2 cellular contexts compared by ENCODE assay signal in genomic region chr15:87698467-87698866, GRCh38.
DNase-seq lines count a peak whose midpoint lies in the region; ATAC-seq, FAIRE-seq and TF ChIP-seq lines count a peak whose summit lies in the region.
"Not testable (repeated sequence)": the region's sequence is repeated elsewhere in the genome, so short reads cannot be mapped to it uniquely, and the experiment has no call there.

No MANE protein-coding gene starts in this region.

- not testable (repeated sequence) for DNase-seq in K562 (ENCODE audit: extremely low read depth in 1 of 4, low spot score in 3 of 4)

- not testable (repeated sequence) for H3K4me1 ChIP-seq in HEK293 (ENCODE audit: control insufficient read depth, insufficient read depth, low read length); K562 (replicated peaks in 1 of 2; ENCODE audit: control insufficient read depth in 2 of 2, insufficient read depth in 2 of 2, low read length in 2 of 2)

- H3K9me3 ChIP-seq in HEK293 (ENCODE audit: control insufficient read depth, insufficient read depth, low read depth, low read length); K562 (replicated peaks; ENCODE audit: control insufficient read depth, insufficient read depth, low read depth, low read length): not testable (repeated sequence)

- in situ Hi-C loops in K562 (cut with MboI): not testable (repeated sequence)

- not testable (repeated sequence) for H2AFZ ChIP-seq in K562 (ENCODE audit: low read depth, low read length)

- ATAC-seq in K562: not testable (repeated sequence)

- not testable (repeated sequence) for H3K27me3 ChIP-seq in K562 (ENCODE audit: control insufficient read depth in 2 of 2, insufficient read depth in 2 of 2, low read length in 2 of 2)

- not testable (repeated sequence) for FAIRE-seq in K562 (lab: Jason Lieb, UNC)

- not testable (repeated sequence) for H3K4me2 ChIP-seq in K562 (ENCODE audit: insufficient read depth, low read length)

- CTCF ChIA-PET in HEK293 (lab: Yijun Ruan, JAX); K562 (lab: Yijun Ruan, JAX; ENCODE audit: low intra/inter-chr PET ratio): not testable (repeated sequence)

- TF ChIP-seq POLR2A in K562 (conservative IDR thresholded peaks at IDR 0.05): not testable (repeated sequence)

- TF ChIP-seq CTCF in HEK293 (tag by site-specific recombination; IDR thresholded peaks at IDR 0.05); K562 (IDR thresholded peaks at IDR 0.05 in 2 of 3, conservative IDR thresholded peaks at IDR 0.05 in 1 of 3; ENCODE audit: insufficient read depth in 2 of 3, low read depth in 1 of 3, low read length in 3 of 3): not testable (repeated sequence)

- 60% methylated on average over 2 of the region's 2 CpGs for WGBS in K562 (ENCODE audit: insufficient coverage, low coverage, missing lambda C conversion rate)

- intact Hi-C loops in K562 (cut with micrococcal nuclease): not testable (repeated sequence)

- H3K27ac ChIP-seq in HEK293 (ENCODE audit: extremely low read depth, low read depth, low read length); K562 (ENCODE audit: extremely low read depth, low read depth, low read length): not testable (repeated sequence)

- BruUV-seq in K562 (replicated peaks; lab: Mats Ljungman, UMichigan): not testable (repeated sequence)

- H4K20me1 ChIP-seq in K562 (replicated peaks; ENCODE audit: control insufficient read depth, insufficient read depth, low read length): not testable (repeated sequence)

- POLR2A ChIA-PET in HEK293 (lab: Yijun Ruan, JAX): not testable (repeated sequence)
- POLR2A ChIA-PET in K562 (lab: Yijun Ruan, JAX): interaction anchor here (0.8 to 1.8 kb wide), 2 partner anchors 12 to 1947 kb away, joined by 3 to 6 read pairs; no protein-coding TSS in a partner anchor

- not testable (repeated sequence) for H3K4me3 ChIP-seq in HEK293 (ENCODE audit: low read depth, low read length); K562

- not testable (repeated sequence) for H3K36me3 ChIP-seq in HEK293 (ENCODE audit: control insufficient read depth in 2 of 2, insufficient read depth in 1 of 2, low read length in 2 of 2)
- H3K36me3 ChIP-seq in K562 (ENCODE audit: control insufficient read depth, insufficient read depth, low read length): peaks cover 40% of the 10 kb centered on the region

- not testable (repeated sequence) for TF ChIP-seq EP300 in K562 (IDR thresholded peaks at IDR 0.05; ENCODE audit: low read length)

- not testable (repeated sequence) for H3K9me1 ChIP-seq in K562 (ENCODE audit: control insufficient read depth, insufficient read depth, low read length)

- TF ChIP-seq RAD21 in K562 (CRISPR knock-in tag; conservative IDR thresholded peaks at IDR 0.05 in 1 of 2, IDR thresholded peaks at IDR 0.05 in 1 of 2): not testable (repeated sequence)

- H3K79me2 ChIP-seq in K562 (ENCODE audit: control insufficient read depth, insufficient read depth, low read length): peaks cover 81% of the 10 kb centered on the region

- H3K9ac ChIP-seq in K562 (ENCODE audit: insufficient read depth in 1 of 2, low read depth in 2 of 2, low read length in 2 of 2): not testable (repeated sequence)

TF ChIP-seq in HEK293, 187 proteins besides CTCF, POLR2A, EP300 and RAD21:
- peak; percentile 54; the same call in 1 of the 2 replicates for TF ChIP-seq ZNF146 (tag by site-specific recombination; IDR thresholded peaks at IDR 0.05)

TF ChIP-seq in K562, 482 proteins besides CTCF, POLR2A, EP300 and RAD21:
- 0 out of 4 replicates have a peak, but pooled peaks of 1 of the 2 experiments have one; percentile 19 for TF ChIP-seq KDM1A (IDR thresholded peaks at IDR 0.05)
- TF ChIP-seq ZNF146 (CRISPR knock-in tag; IDR thresholded peaks at IDR 0.05; ENCODE audit: unreplicated experiment): peak; percentile 89
- peak; percentile 72 for TF ChIP-seq BCOR (IDR thresholded peaks at IDR 0.05)
